In the genomic region with DNA sequence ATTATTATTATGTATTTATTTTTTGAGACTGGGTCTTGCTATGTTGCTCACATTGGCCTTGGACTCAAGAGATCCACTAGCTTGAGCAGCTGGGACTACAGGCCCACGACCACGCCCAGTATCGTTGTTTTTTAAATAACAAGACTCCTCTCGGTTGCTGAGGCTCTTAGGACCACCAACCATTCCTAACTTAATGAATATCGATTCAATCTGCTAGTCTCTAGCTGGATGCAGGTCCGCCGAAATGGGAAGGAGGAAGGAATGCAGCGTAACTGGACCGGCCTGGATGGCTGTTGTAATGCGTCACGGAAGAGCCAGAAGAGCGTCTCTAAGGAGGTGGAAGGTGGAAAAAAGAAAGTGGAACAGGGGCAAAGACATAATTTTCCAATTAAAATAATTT, we compare ENCODE assay signal across 10 cellular contexts. TPM values are rescaled to one million over a fixed set of nuclear protein-coding genes. Genes with fewer than 3 reads are reported as not detected.
DNase-seq lines count a peak whose midpoint lies in the region; ATAC-seq and TF ChIP-seq lines count a peak whose summit lies in the region.
"Had no signal": no experiment of that assay in that cellular context is flagged by ENCODE, and none has a peak within 500 bp of the region (broad histone marks: within the 10 kb centered on the region; RNA-seq: fewer than 3 reads in every experiment).

No MANE protein-coding gene starts in this region.

- no peaks in the 10 kb centered on the region; a peak in 1 of 5 replicates for H3K9me3 Mint-ChIP-seq in H9

- H3K27me3 Mint-ChIP-seq in H9 (ENCODE audit: low read depth) = peaks cover 40% of the 10 kb centered on the region
- H3K27me3 Mint-ChIP-seq in T-helper 17 cell = no peaks in the 10 kb centered on the region

- H3K9me3 ChIP-seq in H9 (ENCODE audit: control insufficient read depth, low read depth, low read length) (no peaks in the 10 kb centered on the region), T-helper 17 cell (ENCODE audit: control insufficient read depth, low read length, poor library complexity, severe bottlenecking) (no peaks in the 10 kb centered on the region), skeletal muscle tissue (ENCODE audit: control insufficient read depth in 3 of 3, low read length in 3 of 3) (no peaks in the 10 kb centered on the region)

- H3K4me1 Mint-ChIP-seq in H9 (peaks cover 63 to 64% of the 10 kb centered on the region in 2 experiments), T-helper 17 cell (peaks cover 53% of the 10 kb centered on the region)

- peak overlapping the region in 1 of 2 experiments; percentile 73; a peak in 2 of 5 replicates for H3K4me3 Mint-ChIP-seq in H9
- H3K4me3 Mint-ChIP-seq in T-helper 17 cell = peak overlapping the region; percentile 81

- H3K36me3 Mint-ChIP-seq in H9 (ENCODE audit: insufficient read depth in 1 of 3, low read depth in 3 of 3) = peaks cover 0 to 6% (median 3%) of the 10 kb centered on the region in 3 experiments; a peak in 2 of 7 replicates
- H3K36me3 Mint-ChIP-seq in T-helper 17 cell (ENCODE audit: low read depth) = peaks cover 2% of the 10 kb centered on the region

- H3K14ac ChIP-seq in H9 (ENCODE audit: insufficient read depth, low read length) = no peak overlapping the region

- no peak overlapping the region for H3T11ph ChIP-seq in H9 (ENCODE audit: low read length)

- no peaks in the 10 kb centered on the region for H3K79me1 ChIP-seq in H9 (ENCODE audit: insufficient read depth, low read depth, low read length, poor library complexity, severe bottlenecking)

- H3K23ac ChIP-seq in H9 (ENCODE audit: insufficient read length, low read depth, low read length) = no peak overlapping the region

- peak overlapping the region; percentile 87 for H3K4me2 ChIP-seq in H9 (ENCODE audit: insufficient read depth, insufficient read length, low read length)

- peaks cover 0 to 7% (median 0%) of the 10 kb centered on the region in 3 donors for H3K36me3 ChIP-seq in skeletal muscle tissue (ENCODE audit: control insufficient read depth in 3 of 3, insufficient read depth in 3 of 3, low read length in 3 of 3)

- H3K4me1 ChIP-seq in H9 (ENCODE audit: insufficient read depth, low read length) (peaks cover 15% of the 10 kb centered on the region; the same call in 1 of the 2 replicates), foreskin keratinocyte (peaks cover 22% of the 10 kb centered on the region), skeletal muscle tissue (ENCODE audit: control insufficient read depth in 3 of 3, insufficient read depth in 3 of 3, low read length in 3 of 3) (peaks cover 59 to 69% (median 68%) of the 10 kb centered on the region in 3 donors)

- no peak overlapping the region for H2BK5ac ChIP-seq in H9 (ENCODE audit: insufficient read length, low read length)

- H2BK12ac ChIP-seq in H9 (ENCODE audit: insufficient read length, low read depth, low read length) = no peak overlapping the region

- peak overlapping the region; percentile 75 to 96 (median 81) for H3K4me3 ChIP-seq in skeletal muscle tissue (ENCODE audit: low read length in 3 of 3)

- H2AFZ ChIP-seq in H9 (ENCODE audit: low read length) = no peak overlapping the region

- ATAC-seq in T-helper 17 cell (no peak), foreskin keratinocyte (no peak), HG02973 (IDR thresholded peaks at IDR 0.05; ENCODE audit: unreplicated experiment) (no peak)

- no peak overlapping the region for H3K27ac ChIP-seq in H9 (ENCODE audit: insufficient read length, low read depth, low read length)
- peak overlapping the region; percentile 99 for H3K27ac ChIP-seq in foreskin keratinocyte
- H3K27ac ChIP-seq in skeletal muscle tissue (ENCODE audit: low read depth, low read length) = peak overlapping the region; percentile 96

- TF ChIP-seq CTCF in H9 (conservative IDR thresholded peaks at IDR 0.05) (no peak), foreskin keratinocyte (conservative IDR thresholded peaks at IDR 0.05) (no peak)

- H3K27me3 ChIP-seq in H9 (ENCODE audit: insufficient read depth, low read length) (peaks cover 1% of the 10 kb centered on the region; the same call in 1 of the 2 replicates), foreskin keratinocyte (no peaks in the 10 kb centered on the region), skeletal muscle tissue (ENCODE audit: control insufficient read depth in 3 of 3, insufficient read depth in 3 of 3, low read length in 3 of 3) (no peaks in the 10 kb centered on the region)

- H3K23me2 ChIP-seq in H9 (ENCODE audit: insufficient read length, low read depth, low read length, poor library complexity, severe bottlenecking) = peaks cover 23% of the 10 kb centered on the region

- H2AK5ac ChIP-seq in H9 (ENCODE audit: insufficient read length, low read length) = no peak overlapping the region

- H3K4ac ChIP-seq in H9 (ENCODE audit: low read depth, low read length) = no peak overlapping the region

- peaks cover 6% of the 10 kb centered on the region; the same call in 1 of the 2 replicates for H3K79me2 ChIP-seq in H9 (ENCODE audit: insufficient read depth, low read length)

- H3K18ac ChIP-seq in H9 (ENCODE audit: insufficient read length, low read depth, low read length) = no peak overlapping the region

- no peak overlapping the region for H4K8ac ChIP-seq in H9 (replicated peaks; ENCODE audit: insufficient read length, low read depth, low read length)

- H3K27ac Mint-ChIP-seq in H9 = no peak overlapping the region; a peak in 2 of 7 replicates
- peak overlapping the region; percentile 95 for H3K27ac Mint-ChIP-seq in T-helper 17 cell

- no CpG with 5 or more reads among the region's 12 CpGs for WGBS in H9 (ENCODE audit: extremely low coverage, insufficient read length, low lambda C conversion rate)

- no peak overlapping the region for H4K91ac ChIP-seq in H9 (ENCODE audit: insufficient read length, low read depth, low read length)

- H4K5ac ChIP-seq in H9 (ENCODE audit: insufficient read length, low read depth, low read length) = no peak overlapping the region

- no peak overlapping the region for H3K56ac ChIP-seq in H9 (ENCODE audit: insufficient read length, low read depth, low read length)

- DNase-seq in H9 (no peak), T-helper 17 cell (no peak), foreskin keratinocyte (peak in 1 of 2 donors; percentile 29), NCI-H345 (lab: John Stamatoyannopoulos, UW) (no peak), NCI-H1092 treated with DMSO at 0.1 percent for 48 hours (lab: John Stamatoyannopoulos, UW) (no peak)
- no peak for DNase-seq in stimulated activated CD4-positive, alpha-beta T cell treated with anti-CD3 and anti-CD28 coated beads, Interleukin-2, amount 100 ng/mL, for 48 hours
- DNase-seq: dorsolateral prefrontal cortex, NCI-H526 had no signal

- no peak overlapping the region for H2BK120ac ChIP-seq in H9 (ENCODE audit: low read depth, low read length, poor library complexity, severe bottlenecking)

- no peaks in the 10 kb centered on the region for H4K20me1 ChIP-seq in H9 (ENCODE audit: control insufficient read depth, insufficient read depth, insufficient read length)

- H3K9ac ChIP-seq in H9 (ENCODE audit: extremely low read depth, insufficient read length, low read length) (no peak overlapping the region), skeletal muscle tissue (ENCODE audit: low read depth in 1 of 3, low read length in 3 of 3) (peak overlapping the region; percentile 14 to 63 (median 40))

- H2BK15ac ChIP-seq in H9 (ENCODE audit: low read depth, low read length) = no peak overlapping the region

- no peak overlapping the region for H2BK20ac ChIP-seq in H9 (ENCODE audit: low read depth, low read length, poor library complexity, severe bottlenecking)

RNA-seq across cellular contexts. Expression of a gene that starts 1.7 kb away (rescaled TPM):
- total RNA-seq in H9 (2021) = 126 and 127 TPM in 2 replicates
- 100 to 1,000 TPM; 186 to 190 TPM for total RNA-seq in T-helper 17 cell
- 7,195 and 7,994 TPM in 2 replicates for total RNA-seq in foreskin keratinocyte
- 7,399 and 7,770 TPM in 2 replicates for polyA plus RNA-seq in foreskin keratinocyte
- total RNA-seq in skeletal muscle tissue = 631 TPM

Comparison
In these comparisons a context has a peak if more than half of its experiments do, and no peak if none do; other contexts are left out.
1. RNA of a gene that starts 1.7 kb away (total RNA-seq): 7,195 to 7,994 TPM in foreskin keratinocyte; 631 TPM in skeletal muscle tissue (single experiment), 186 to 190 TPM in T-helper 17 cell and 126 to 127 TPM in H9; every median in the first group is over 10 times any median in the second.